In genomic region chr5:111869681-111870080, GRCh38 we compare ENCODE assay signal across 19 cellular contexts.
DNase-seq lines count a peak whose midpoint lies in the region; ATAC-seq and TF ChIP-seq lines count a peak whose summit lies in the region.
"Had no signal": no experiment of that assay in that cellular context is flagged by ENCODE, and none has a peak within 500 bp of the region (broad histone marks: within the 10 kb centered on the region; RNA-seq: fewer than 3 reads in every experiment).

No MANE protein-coding gene starts in this region.

- H3K9me3 ChIP-seq in Karpas-422 (ENCODE audit: low read length) = no peaks in the 10 kb centered on the region
- H3K9me3 ChIP-seq: SJSA1 had no signal

- no peak overlapping the region for H3K9ac ChIP-seq in Karpas-422 (ENCODE audit: low read length)

- peak; percentile 7 for DNase-seq in AG08395 (ENCODE audit: low spot score)
- DNase-seq in HCEC 1CT = peak; percentile 34
- DNase-seq in astrocyte of the spinal cord (ENCODE audit: low read depth, low spot score) = peak; percentile 6
- DNase-seq in fibroblast of mammary gland (ENCODE audit: low read depth) = peak; percentile 54
- DNase-seq in Karpas-422 = no peak
- no peak for DNase-seq in putamen (ENCODE audit: low spot score)
- DNase-seq: 8988T, C1 segment of cervical spinal cord, DMS79 treated with DMSO at 0.1 percent for 48 hours, GF-D8, H7, NCI-H1436, NCI-H2029 treated with DMSO at 0.1 percent for 48 hours, NCI-H510A treated with DMSO at 0.1 percent for 48 hours, NCI-H82, PC-3 had no signal

- H3K4me3 ChIP-seq in astrocyte of the spinal cord (ENCODE audit: low read depth, low read length) (no peak overlapping the region), fibroblast of mammary gland (ENCODE audit: control insufficient read depth, low read depth, low read length) (no peak overlapping the region), Karpas-422 (ENCODE audit: low read length) (no peak overlapping the region)
- H3K4me3 ChIP-seq: SJSA1 had no signal

- H3K27me3 ChIP-seq in Karpas-422 (ENCODE audit: low read length) = no peaks in the 10 kb centered on the region
- H3K27me3 ChIP-seq: SJSA1 had no signal

- no peak for TF ChIP-seq CTCF in astrocyte of the spinal cord (IDR thresholded peaks at IDR 0.05; ENCODE audit: low read depth, low read length)
- no peak for TF ChIP-seq CTCF in fibroblast of mammary gland (conservative IDR thresholded peaks at IDR 0.05; ENCODE audit: control insufficient read depth, insufficient read depth, low read depth, low read length)

- H3K4me1 ChIP-seq in Karpas-422 (ENCODE audit: low read length) = no peaks in the 10 kb centered on the region
- H3K4me1 ChIP-seq: SJSA1 had no signal

- no peaks in the 10 kb centered on the region for H3K79me2 ChIP-seq in Karpas-422 (ENCODE audit: low read length)

- H3K9me2 ChIP-seq in Karpas-422 (replicated peaks; ENCODE audit: insufficient read depth, low read length) = no peaks in the 10 kb centered on the region

- no peak overlapping the region for H2AFZ ChIP-seq in Karpas-422 (ENCODE audit: low read length)

- in situ Hi-C loops in astrocyte of the spinal cord (cut with HindIII; ENCODE audit: low sequenced_read_pairs) = no loop called here

- no peak overlapping the region for H3K27ac ChIP-seq in Karpas-422 (ENCODE audit: low read length)
- H3K27ac ChIP-seq: SJSA1 had no signal

- ATAC-seq in GM19324 (IDR thresholded peaks at IDR 0.05; ENCODE audit: low FRiP score, unreplicated experiment) (no peak), GM19467 (IDR thresholded peaks at IDR 0.05; ENCODE audit: unreplicated experiment) (no peak)
- ATAC-seq: PC-3 had no signal

- H4K20me1 ChIP-seq in Karpas-422 (ENCODE audit: insufficient read depth, low read depth, low read length) = no peaks in the 10 kb centered on the region

- H3K4me2 ChIP-seq in Karpas-422 (ENCODE audit: low read depth, low read length, poor library complexity, severe bottlenecking) = no peak overlapping the region

- H3K36me3 ChIP-seq in Karpas-422 (ENCODE audit: insufficient read depth, low read length) = no peaks in the 10 kb centered on the region
- H3K36me3 ChIP-seq: SJSA1 had no signal

Comparison
In these comparisons a context has a peak if more than half of its experiments do, and no peak if none do; other contexts are left out.
1. DNase-seq: peak in AG08395 (single experiment), HCEC 1CT (single experiment), astrocyte of the spinal cord (single experiment) and fibroblast of mammary gland (single experiment); none in Karpas-422 (single experiment) and putamen (single experiment).